Comparison of ENCODE assay signal across 8 cellular contexts in the genomic region with DNA sequence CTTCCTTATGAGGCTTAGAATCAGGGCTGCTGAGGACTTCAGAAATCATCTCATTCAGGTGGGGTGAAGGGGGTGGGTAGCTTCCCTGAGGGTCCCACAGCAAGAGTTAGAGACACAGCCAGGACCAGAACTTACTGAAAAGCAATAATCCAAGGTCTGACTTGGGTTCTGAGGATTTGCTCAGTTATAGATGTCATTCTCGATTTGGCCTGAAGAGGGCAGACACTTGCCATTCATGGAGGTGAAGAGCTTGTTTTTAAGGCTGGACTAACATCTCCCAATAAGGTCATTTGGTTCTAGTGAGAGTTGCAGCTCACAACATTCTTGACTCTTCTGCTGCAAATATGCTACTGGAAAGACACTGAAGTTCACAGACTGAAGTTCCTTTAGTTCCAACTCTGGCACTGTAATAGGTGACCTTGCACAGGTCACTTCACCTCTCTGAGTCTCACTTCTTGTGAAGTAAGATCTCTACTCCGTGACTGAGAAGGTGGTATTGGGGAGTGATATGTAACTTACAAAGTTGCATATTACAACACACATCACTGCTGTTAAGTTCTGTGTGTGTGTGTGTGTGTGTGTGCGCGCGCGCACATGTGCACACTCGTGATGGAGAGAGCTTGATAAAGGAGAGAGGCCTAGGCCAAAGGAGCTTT.
DNase-seq lines count a peak whose midpoint lies in the region; ATAC-seq and TF ChIP-seq lines count a peak whose summit lies in the region.

No MANE protein-coding gene starts in this region.

- no peak overlapping the region for H3K4me3 ChIP-seq in sigmoid colon

- peak; percentile 48 to 87 (median 84) for TF ChIP-seq CTCF in sigmoid colon (IDR thresholded peaks at IDR 0.05)

- 51 to 52% methylated on average over 7 of the region's 7 CpGs for WGBS in sigmoid colon, 2 donors

- H3K27ac Mint-ChIP-seq in activated naive CD8-positive, alpha-beta T cell treated with anti-CD3 and anti-CD28 coated beads, Interleukin-2, amount 50 U/mL, for 24 hours: no peak overlapping the region

- H3K4me3 Mint-ChIP-seq in activated naive CD8-positive, alpha-beta T cell treated with anti-CD3 and anti-CD28 coated beads, Interleukin-2, amount 50 U/mL, for 24 hours: no peak overlapping the region

- ATAC-seq in HG03354 (IDR thresholded peaks at IDR 0.05; ENCODE audit: poor library complexity, severe bottlenecking, unreplicated experiment): peak; percentile 87
- ATAC-seq in activated naive CD8-positive, alpha-beta T cell treated with anti-CD3 and anti-CD28 coated beads, Interleukin-2, amount 50 U/mL, for 24 hours: no peak
- peak; percentile 72 for ATAC-seq in left ventricle myocardium superior
- ATAC-seq in HG03108 (IDR thresholded peaks at IDR 0.05; ENCODE audit: unreplicated experiment): no peak

- DNase-seq in DMS53 treated with DMSO at 0.1 percent for 48 hours (lab: John Stamatoyannopoulos, UW; ENCODE audit: unreplicated experiment) (peak; percentile 81), GM19240 (ENCODE audit: insufficient read length, low spot score) (peak; percentile 11), NCI-H510A (lab: John Stamatoyannopoulos, UW) (peak; percentile 37), left ventricle myocardium superior (no peak), sigmoid colon (no peak)
- DNase-seq in activated naive CD8-positive, alpha-beta T cell treated with anti-CD3 and anti-CD28 coated beads, Interleukin-2, amount 50 U/mL, for 24 hours: peak; percentile 40

- peaks cover 0 to 18% (median 8%) of the 10 kb centered on the region in 4 donors for H3K36me3 ChIP-seq in sigmoid colon

- no peak for TF ChIP-seq POLR2A in sigmoid colon (IDR thresholded peaks at IDR 0.05)

- intact Hi-C loops in left ventricle myocardium superior (cut with micrococcal nuclease) (loop anchor here (10.0 kb wide), 1 partner anchor 105 kb away; no protein-coding TSS in a partner anchor), sigmoid colon (cut with DNase I) (loop anchor here (1.0 kb wide), 3 partner anchors 111 to 222 kb away; no protein-coding TSS in a partner anchor)

- H3K4me1 Mint-ChIP-seq in activated naive CD8-positive, alpha-beta T cell treated with anti-CD3 and anti-CD28 coated beads, Interleukin-2, amount 50 U/mL, for 24 hours: no peaks in the 10 kb centered on the region

- H3K27me3 Mint-ChIP-seq in activated naive CD8-positive, alpha-beta T cell treated with anti-CD3 and anti-CD28 coated beads, Interleukin-2, amount 50 U/mL, for 24 hours: no peaks in the 10 kb centered on the region

- H3K9me3 ChIP-seq in sigmoid colon: no peaks in the 10 kb centered on the region

- no peaks in the 10 kb centered on the region for H3K36me3 Mint-ChIP-seq in activated naive CD8-positive, alpha-beta T cell treated with anti-CD3 and anti-CD28 coated beads, Interleukin-2, amount 50 U/mL, for 24 hours (ENCODE audit: low read depth)

- no peaks in the 10 kb centered on the region for H3K27me3 ChIP-seq in sigmoid colon

- H3K4me1 ChIP-seq in sigmoid colon: peaks cover 0 to 26% (median 15%) of the 10 kb centered on the region in 4 donors

- H3K9me3 Mint-ChIP-seq in activated naive CD8-positive, alpha-beta T cell treated with anti-CD3 and anti-CD28 coated beads, Interleukin-2, amount 50 U/mL, for 24 hours: no peaks in the 10 kb centered on the region

- H3K27ac ChIP-seq in sigmoid colon: peak overlapping the region; percentile 67 to 75 (median 73)

- TF ChIP-seq EP300 in sigmoid colon (IDR thresholded peaks at IDR 0.05): no peak

Comparison
In these comparisons a context has a peak if more than half of its experiments do, and no peak if none do; other contexts are left out.
1. DNase-seq: peak in DMS53 treated with DMSO at 0.1 percent for 48 hours (single experiment), GM19240 (single experiment), NCI-H510A (single experiment) and activated naive CD8-positive, alpha-beta T cell treated with anti-CD3 and anti-CD28 coated beads, Interleukin-2, amount 50 U/mL, for 24 hours (single experiment); none in left ventricle myocardium superior (single experiment) and sigmoid colon (single experiment).
2. ATAC-seq: peak in HG03354 (single experiment) and left ventricle myocardium superior (single experiment); none in activated naive CD8-positive, alpha-beta T cell treated with anti-CD3 and anti-CD28 coated beads, Interleukin-2, amount 50 U/mL, for 24 hours (single experiment) and HG03108 (single experiment).